ENCODE assay signal across 20 cellular contexts in genomic region chr5:73440262-73440661, GRCh38. TPM values are rescaled to one million over a fixed set of nuclear protein-coding genes. Genes with fewer than 3 reads are reported as not detected.
"Had no signal": no experiment of that assay in that cellular context is flagged by ENCODE, and none has a peak within 500 bp of the region (broad histone marks: within the 10 kb centered on the region; RNA-seq: fewer than 3 reads in every experiment).

No MANE protein-coding gene starts in this region.

- FAIRE-seq: astrocyte had no signal

- H3K27ac ChIP-seq: VCaP had no signal

- DNase-seq: activated CD4-positive, alpha-beta memory T cell treated with anti-CD3 and anti-CD28 coated beads for 36 hours; activated CD4-positive, alpha-beta T cell treated with anti-CD3 and anti-CD28 coated beads, Interleukin-2, amount 10 ng/mL, durations not matched to agents 7 days and 5 days; activated CD4-positive, CD25-positive, alpha-beta regulatory T cell; activated CD8-positive, alpha-beta memory T cell treated with anti-CD3 and anti-CD28 coated beads for 24 hours; activated effector memory CD4-positive, alpha-beta T cell treated with anti-CD3 and anti-CD28 coated beads, Interleukin-2, amount 50 U/mL, for 16 hours; activated naive CD4-positive, alpha-beta T cell treated with Interleukin-2 at 50 U/mL for 16 hours; activated T-cell treated with anti-CD3 and anti-CD28 coated beads, Interleukin-2, amount 50 U/mL, for 4 hours; amygdala; NCI-H1048; NCI-H146; NCI-H187 treated with DMSO at 0.1 percent for 48 hours; NCI-H2081 treated with DMSO at 0.1 percent for 48 hours; NCI-H446; NCI-H524; SHP77 treated with DMSO at 0.1 percent for 48 hours; T-cell; T-helper 2 cell; T1000 had no signal

- ATAC-seq: activated T-cell treated with anti-CD3 and anti-CD28 coated beads, Interleukin-2, amount 50 U/mL, for 4 hours; T-cell had no signal

RNA-seq across cellular contexts. Expression of gene FOXD1, which starts 8.3 kb away (rescaled TPM):
- total RNA-seq: activated CD4-positive, alpha-beta T cell treated with anti-CD3 and anti-CD28 coated beads, Interleukin-2, amount 10 ng/mL, durations not matched to agents 7 days and 5 days had no signal
